ENCODE assay signal across 17 cellular contexts in genomic region chr2:172647439-172647838, GRCh38.
DNase-seq lines count a peak whose midpoint lies in the region; ATAC-seq, FAIRE-seq and TF ChIP-seq lines count a peak whose summit lies in the region.
"Had no signal": no experiment of that assay in that cellular context is flagged by ENCODE, and none has a peak within 500 bp of the region (broad histone marks: within the 10 kb centered on the region; RNA-seq: fewer than 3 reads in every experiment).

No MANE protein-coding gene starts in this region.

- FAIRE-seq in D721Med (lab: Jason Lieb, UNC), result no peak

- ATAC-seq in SK-N-SH treated with all-trans-retinoic acid at 6 μM for 48 hours (peak; percentile 51; the same call in 2 of the 3 replicates), GM18868 (IDR thresholded peaks at IDR 0.05; ENCODE audit: unreplicated experiment) (no peak)

- no peak for TF ChIP-seq CTCF in fibroblast of mammary gland (conservative IDR thresholded peaks at IDR 0.05; ENCODE audit: control insufficient read depth, insufficient read depth, low read depth, low read length)
- TF ChIP-seq CTCF in D721Med (IDR thresholded peaks at IDR 0.05; ENCODE audit: insufficient read depth, missing control alignments), result no peak

- H3K4me3 ChIP-seq in fibroblast of mammary gland (ENCODE audit: control insufficient read depth, low read depth, low read length), result no peak overlapping the region

- DNase-seq in A172 (ENCODE audit: low spot score) (peak; percentile 13), GM03348 (ENCODE audit: low spot score) (peak; percentile 37), fibroblast of mammary gland (ENCODE audit: low read depth) (peak; percentile 67), D721Med (ENCODE audit: insufficient read length, low spot score) (no peak), COR-L47 (lab: John Stamatoyannopoulos, UW) (no peak)
- no peak for DNase-seq in activated CD8-positive, alpha-beta memory T cell treated with anti-CD3 and anti-CD28 coated beads for 24 hours
- DNase-seq: AML-193; CD4-positive, CD25-positive, alpha-beta regulatory T cell; DND-41; H9; MV-4-11; NCI-H1436 treated with DMSO at 0.1 percent for 48 hours; NCI-H2081; NCI-H510A treated with DMSO at 0.1 percent for 48 hours; SHP77 treated with DMSO at 0.1 percent for 48 hours had no signal

TF ChIP-seq in SK-N-SH treated with all-trans-retinoic acid at 6 μM for 48 hours, 23 proteins besides CTCF, POLR2A, EP300 and RAD21:
- TF ChIP-seq ISL1 (CRISPR knock-in tag; IDR thresholded peaks at IDR 0.05) (0 out of 2 replicates have a peak, but pooled peaks have one; percentile 52), CREB5 (CRISPR knock-in tag; IDR thresholded peaks at IDR 0.05; ENCODE audit: low read depth) (no peak)
TF ChIP-seq in SK-N-SH treated with all-trans-retinoic acid at 6 μM for 48 hours: peak in this region for 1.

Comparison
In these comparisons a context has a peak if more than half of its experiments do, and no peak if none do; other contexts are left out.
1. DNase-seq: peak in A172 (single experiment), GM03348 (single experiment) and fibroblast of mammary gland (single experiment); none in activated CD8-positive, alpha-beta memory T cell treated with anti-CD3 and anti-CD28 coated beads for 24 hours (single experiment), D721Med (single experiment) and COR-L47 (single experiment).